Comparison of ENCODE assay signal across 9 cellular contexts in the genomic region with DNA sequence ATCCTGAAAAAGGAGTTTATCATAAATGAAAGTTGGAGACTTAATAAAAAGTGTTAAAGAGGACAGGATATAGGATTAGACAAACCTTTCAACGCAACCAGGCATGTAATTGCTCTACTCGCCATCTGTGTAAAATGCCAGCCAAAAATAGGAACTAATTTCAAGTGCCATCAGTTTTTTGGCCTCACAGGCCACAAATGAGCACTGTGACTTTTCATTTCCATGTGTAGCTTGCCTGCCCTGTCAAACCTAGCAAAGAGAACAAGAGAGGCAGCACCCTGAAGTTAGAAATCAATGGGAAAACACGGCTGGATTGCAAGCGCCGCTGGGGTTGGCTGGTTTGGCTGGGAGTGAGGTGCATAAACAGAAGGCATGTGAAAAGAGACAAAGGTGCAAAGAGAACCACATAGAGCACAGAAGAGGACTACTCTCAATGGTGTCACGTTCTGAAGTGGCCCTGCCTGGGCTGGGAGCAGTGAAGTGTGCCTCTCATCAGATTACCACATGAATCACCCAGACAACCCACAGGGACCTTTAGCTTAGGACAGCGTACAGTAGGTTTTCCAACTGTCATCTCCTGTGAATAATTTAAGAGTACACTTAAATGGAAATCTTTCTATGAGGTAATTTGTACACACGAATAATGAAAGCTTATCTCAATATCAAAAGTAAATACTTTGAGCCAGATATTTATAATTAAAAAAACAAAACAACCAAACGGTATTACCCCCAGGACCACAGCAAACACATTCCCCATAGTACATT.
DNase-seq lines count a peak whose midpoint lies in the region; ATAC-seq, FAIRE-seq and TF ChIP-seq lines count a peak whose summit lies in the region.
"Had no signal": no experiment of that assay in that cellular context is flagged by ENCODE, and none has a peak within 500 bp of the region (broad histone marks: within the 10 kb centered on the region; RNA-seq: fewer than 3 reads in every experiment).

No MANE protein-coding gene starts in this region.

- DNase-seq in NCI-H345 treated with DMSO at 0.1 percent for 48 hours (lab: John Stamatoyannopoulos, UW; ENCODE audit: unreplicated experiment) (peak; percentile 96), endodermal cell (no peak), GM19239 (ENCODE audit: insufficient read length, low spot score) (no peak), SKM-1 (lab: John Stamatoyannopoulos, UW; ENCODE audit: unreplicated experiment) (no peak), 8988T (no peak)
- DNase-seq: BE2C had no signal

- H3K9me3 ChIP-seq in BLaER1 (no peaks in the 10 kb centered on the region), endodermal cell (ENCODE audit: control insufficient read depth, low read length) (no peaks in the 10 kb centered on the region)
- H3K9me3 ChIP-seq: BE2C had no signal

- H4K20me1 ChIP-seq in BLaER1, result peaks cover 7% of the 10 kb centered on the region

- H3K27me3 ChIP-seq in BLaER1, result peaks cover 12% of the 10 kb centered on the region
- H3K27me3 ChIP-seq in endodermal cell (ENCODE audit: control insufficient read depth, insufficient read depth, low read length, poor library complexity, severe bottlenecking), result no peaks in the 10 kb centered on the region

- no peak for TF ChIP-seq CTCF in endodermal cell (conservative IDR thresholded peaks at IDR 0.05)

- no peaks in the 10 kb centered on the region for H3K9me3 Mint-ChIP-seq in endodermal cell

- H3K36me3 ChIP-seq in BLaER1 (no peaks in the 10 kb centered on the region), endodermal cell (ENCODE audit: control insufficient read depth, insufficient read depth, low read length) (no peaks in the 10 kb centered on the region)
- H3K36me3 ChIP-seq: BE2C had no signal

- ATAC-seq in HG02610 (IDR thresholded peaks at IDR 0.05; ENCODE audit: unreplicated experiment) (peak; percentile 71), HG03521 (IDR thresholded peaks at IDR 0.05; ENCODE audit: unreplicated experiment) (no peak)

- H3K36me3 Mint-ChIP-seq in endodermal cell (ENCODE audit: low read depth), result no peaks in the 10 kb centered on the region

- H3K27ac ChIP-seq in BLaER1 (peak overlapping the region; percentile 66), endodermal cell (ENCODE audit: low read depth, low read length) (peak overlapping the region; percentile 77)

- H3K4me1 ChIP-seq in BLaER1 (peaks cover 75% of the 10 kb centered on the region), endodermal cell (ENCODE audit: control insufficient read depth, insufficient read depth, low read length) (no peaks in the 10 kb centered on the region)
- H3K4me1 ChIP-seq: BE2C had no signal

- 61 to 74% methylated on average over 6 to 8 of the region's 9 CpGs for WGBS in endodermal cell (ENCODE audit: insufficient coverage in 1 of 2, insufficient read length in 1 of 2), 2 experiments

- H3K27ac Mint-ChIP-seq in endodermal cell, result no peak overlapping the region

- H3K4me1 Mint-ChIP-seq in endodermal cell, result peaks cover 16% of the 10 kb centered on the region

- H3K27me3 Mint-ChIP-seq in endodermal cell (ENCODE audit: insufficient read depth), result no peaks in the 10 kb centered on the region

- no peak for FAIRE-seq in GM19239 (lab: Jason Lieb, UNC)

- no peak overlapping the region for H3K4me3 Mint-ChIP-seq in endodermal cell

- peak overlapping the region; percentile 77 for H3K4me2 ChIP-seq in BLaER1

- peak overlapping the region; percentile 43 for H3K4me3 ChIP-seq in BLaER1
- no peak overlapping the region for H3K4me3 ChIP-seq in endodermal cell (ENCODE audit: low read length)

- H3K9ac ChIP-seq in BLaER1 (peak overlapping the region; percentile 27), endodermal cell (ENCODE audit: extremely low read depth, low read length, poor library complexity, severe bottlenecking) (no peak overlapping the region)
